In genomic region chr10:101066146-101066889, GRCh38 we compare ENCODE assay signal across 1 cellular context.
TF ChIP-seq lines count a peak whose summit lies in the region.

No MANE protein-coding gene starts in this region.

TF ChIP-seq in HEK293, 187 proteins besides CTCF, POLR2A, EP300 and RAD21 (continued from another document and continues in another):
- TF ChIP-seq KLF9 (tag by site-specific recombination; IDR thresholded peaks at IDR 0.05; ENCODE audit: low read depth), result peak; percentile 88
- no peak for TF ChIP-seq ZNF16 (tag by site-specific recombination; IDR thresholded peaks at IDR 0.05; ENCODE audit: low read depth)
- no peak for TF ChIP-seq ZNF140 (tag by site-specific recombination; IDR thresholded peaks at IDR 0.05)
- TF ChIP-seq ZNF214 (tag by site-specific recombination; IDR thresholded peaks at IDR 0.05; ENCODE audit: borderline replicate concordance), result no peak
- TF ChIP-seq ZNF600 (tag by site-specific recombination; IDR thresholded peaks at IDR 0.05), result peak; percentile 97
- TF ChIP-seq ZNF580 (tag by site-specific recombination; IDR thresholded peaks at IDR 0.05), result peak; percentile 61; the same call in 1 of the 2 replicates
- TF ChIP-seq INSM2 (tag by site-specific recombination; IDR thresholded peaks at IDR 0.05), result peak; percentile 25; the same call in 1 of the 2 replicates
- TF ChIP-seq ZNF677 (tag by site-specific recombination; IDR thresholded peaks at IDR 0.05), result no peak
- no peak for TF ChIP-seq ZNF791 (tag by site-specific recombination; IDR thresholded peaks at IDR 0.05)
- no peak for TF ChIP-seq ZNF596 (tag by site-specific recombination; IDR thresholded peaks at IDR 0.05)
- TF ChIP-seq ZNF280C (tag by site-specific recombination; IDR thresholded peaks at IDR 0.05), result no peak
- no peak for TF ChIP-seq SCRT1 (tag by site-specific recombination; IDR thresholded peaks at IDR 0.05; ENCODE audit: borderline replicate concordance)
- peak; percentile 90 for TF ChIP-seq ZNF423 (tag by site-specific recombination; IDR thresholded peaks at IDR 0.05)
- peak; percentile 56; the same call in 1 of the 2 replicates for TF ChIP-seq ZNF394 (tag by site-specific recombination; IDR thresholded peaks at IDR 0.05; ENCODE audit: borderline replicate concordance)
- no peak for TF ChIP-seq ZNF626 (tag by site-specific recombination; IDR thresholded peaks at IDR 0.05)
- TF ChIP-seq ZNF350 (tag by site-specific recombination; IDR thresholded peaks at IDR 0.05), result no peak
- TF ChIP-seq ZNF621 (tag by site-specific recombination; IDR thresholded peaks at IDR 0.05), result no peak
- peak; percentile 57; the same call in 1 of the 2 replicates for TF ChIP-seq BCL11A (tag by site-specific recombination; IDR thresholded peaks at IDR 0.05; ENCODE audit: low read depth)
- TF ChIP-seq ZNF362 (tag by site-specific recombination; IDR thresholded peaks at IDR 0.05), result no peak
- no peak for TF ChIP-seq ZBTB44 (tag by site-specific recombination; IDR thresholded peaks at IDR 0.05)
- no peak for TF ChIP-seq ZNF202 (tag by site-specific recombination; IDR thresholded peaks at IDR 0.05; ENCODE audit: borderline replicate concordance)
- 0 out of 2 replicates have a peak, but pooled peaks have one; percentile 26 for TF ChIP-seq MZF1 (tag by site-specific recombination; IDR thresholded peaks at IDR 0.05; ENCODE audit: borderline replicate concordance)
- TF ChIP-seq FEZF1 (tag by site-specific recombination; IDR thresholded peaks at IDR 0.05), result no peak
- peak; percentile 81 for TF ChIP-seq ZNF18 (tag by site-specific recombination; IDR thresholded peaks at IDR 0.05)
- TF ChIP-seq ZNF639 (tag by site-specific recombination; IDR thresholded peaks at IDR 0.05), result no peak
- no peak for TF ChIP-seq ELK4 (IDR thresholded peaks at IDR 0.05; ENCODE audit: borderline replicate concordance, low read depth, low read length)
- peak; percentile 51 for TF ChIP-seq ZBTB11 (tag by site-specific recombination; conservative IDR thresholded peaks at IDR 0.05; ENCODE audit: low read depth)
- TF ChIP-seq ZSCAN23 (tag by site-specific recombination; IDR thresholded peaks at IDR 0.05), result no peak
- TF ChIP-seq ZNF768 (tag by site-specific recombination; IDR thresholded peaks at IDR 0.05), result no peak
- peak; percentile 91 for TF ChIP-seq ZBTB48 (tag by site-specific recombination; IDR thresholded peaks at IDR 0.05)
- peak; percentile 78 for TF ChIP-seq KLF16 (tag by site-specific recombination; IDR thresholded peaks at IDR 0.05)
- peak; percentile 14; the same call in 1 of the 2 replicates for TF ChIP-seq ZNF518A (tag by site-specific recombination; conservative IDR thresholded peaks at IDR 0.05; ENCODE audit: low read depth)
